ENCODE assay signal across 1 cellular context in the genomic region with DNA sequence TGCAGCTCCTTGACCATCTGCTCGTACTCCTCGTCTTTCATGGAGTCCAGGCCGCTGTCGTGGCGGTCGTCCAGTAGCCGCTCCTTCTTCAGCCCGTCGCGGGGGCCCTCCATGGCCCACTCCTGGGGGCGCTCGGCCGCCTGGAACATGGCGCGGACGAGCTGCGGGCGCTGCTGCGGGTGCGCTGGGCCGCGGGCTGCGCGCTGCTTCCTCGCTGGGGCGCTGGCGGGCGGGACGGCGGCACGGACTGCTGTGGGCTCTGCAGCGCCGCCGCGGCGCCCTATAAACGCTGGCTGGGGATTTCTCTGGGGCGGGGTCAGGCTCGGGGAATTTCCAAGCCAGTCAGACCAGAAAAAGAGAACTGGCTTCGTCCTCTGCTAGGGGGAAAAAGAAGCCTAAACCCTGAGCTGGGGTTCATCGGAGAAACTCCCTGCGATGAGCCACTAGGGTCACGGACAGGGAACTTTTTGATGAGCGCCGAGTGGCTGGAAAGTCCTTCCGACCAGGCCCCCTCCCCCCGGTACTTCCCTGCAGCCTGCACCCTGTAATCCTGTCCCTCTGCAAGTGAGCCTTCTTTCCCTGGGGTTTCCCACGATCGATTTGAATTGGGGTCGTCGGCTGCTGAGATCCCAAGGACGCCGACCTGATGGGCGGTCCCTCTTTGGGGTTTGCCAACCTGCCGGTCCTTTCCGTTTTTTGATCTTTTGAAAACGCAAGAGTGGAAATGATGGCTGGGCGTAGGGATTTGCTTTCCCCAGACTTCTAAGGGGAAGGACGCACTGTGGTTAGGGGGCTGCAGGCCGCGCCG.
TF ChIP-seq lines count a peak whose summit lies in the region.

A gene with protein sequence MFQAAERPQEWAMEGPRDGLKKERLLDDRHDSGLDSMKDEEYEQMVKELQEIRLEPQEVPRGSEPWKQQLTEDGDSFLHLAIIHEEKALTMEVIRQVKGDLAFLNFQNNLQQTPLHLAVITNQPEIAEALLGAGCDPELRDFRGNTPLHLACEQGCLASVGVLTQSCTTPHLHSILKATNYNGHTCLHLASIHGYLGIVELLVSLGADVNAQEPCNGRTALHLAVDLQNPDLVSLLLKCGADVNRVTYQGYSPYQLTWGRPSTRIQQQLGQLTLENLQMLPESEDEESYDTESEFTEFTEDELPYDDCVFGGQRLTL (minus strand): TSS at position 254 of the 808 bp plus-strand sequence. CDS start 105 bp downstream, at position 149.

TF ChIP-seq in HepG2, 621 proteins besides CTCF, POLR2A, EP300 and RAD21 (continued from another document and continues in another):
- TF ChIP-seq, protein P1, sequence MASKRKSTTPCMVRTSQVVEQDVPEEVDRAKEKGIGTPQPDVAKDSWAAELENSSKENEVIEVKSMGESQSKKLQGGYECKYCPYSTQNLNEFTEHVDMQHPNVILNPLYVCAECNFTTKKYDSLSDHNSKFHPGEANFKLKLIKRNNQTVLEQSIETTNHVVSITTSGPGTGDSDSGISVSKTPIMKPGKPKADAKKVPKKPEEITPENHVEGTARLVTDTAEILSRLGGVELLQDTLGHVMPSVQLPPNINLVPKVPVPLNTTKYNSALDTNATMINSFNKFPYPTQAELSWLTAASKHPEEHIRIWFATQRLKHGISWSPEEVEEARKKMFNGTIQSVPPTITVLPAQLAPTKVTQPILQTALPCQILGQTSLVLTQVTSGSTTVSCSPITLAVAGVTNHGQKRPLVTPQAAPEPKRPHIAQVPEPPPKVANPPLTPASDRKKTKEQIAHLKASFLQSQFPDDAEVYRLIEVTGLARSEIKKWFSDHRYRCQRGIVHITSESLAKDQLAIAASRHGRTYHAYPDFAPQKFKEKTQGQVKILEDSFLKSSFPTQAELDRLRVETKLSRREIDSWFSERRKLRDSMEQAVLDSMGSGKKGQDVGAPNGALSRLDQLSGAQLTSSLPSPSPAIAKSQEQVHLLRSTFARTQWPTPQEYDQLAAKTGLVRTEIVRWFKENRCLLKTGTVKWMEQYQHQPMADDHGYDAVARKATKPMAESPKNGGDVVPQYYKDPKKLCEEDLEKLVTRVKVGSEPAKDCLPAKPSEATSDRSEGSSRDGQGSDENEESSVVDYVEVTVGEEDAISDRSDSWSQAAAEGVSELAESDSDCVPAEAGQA (IDR thresholded peaks at IDR 0.05; ENCODE audit: low read depth), result peak; percentile 11; the same call in 1 of the 2 replicates
- TF ChIP-seq, protein P1 (CRISPR knock-in tag; IDR thresholded peaks at IDR 0.05; ENCODE audit: borderline replicate concordance), result peak; percentile 96; the same call in 1 of the 2 replicates
- TF ChIP-seq, protein P2, sequence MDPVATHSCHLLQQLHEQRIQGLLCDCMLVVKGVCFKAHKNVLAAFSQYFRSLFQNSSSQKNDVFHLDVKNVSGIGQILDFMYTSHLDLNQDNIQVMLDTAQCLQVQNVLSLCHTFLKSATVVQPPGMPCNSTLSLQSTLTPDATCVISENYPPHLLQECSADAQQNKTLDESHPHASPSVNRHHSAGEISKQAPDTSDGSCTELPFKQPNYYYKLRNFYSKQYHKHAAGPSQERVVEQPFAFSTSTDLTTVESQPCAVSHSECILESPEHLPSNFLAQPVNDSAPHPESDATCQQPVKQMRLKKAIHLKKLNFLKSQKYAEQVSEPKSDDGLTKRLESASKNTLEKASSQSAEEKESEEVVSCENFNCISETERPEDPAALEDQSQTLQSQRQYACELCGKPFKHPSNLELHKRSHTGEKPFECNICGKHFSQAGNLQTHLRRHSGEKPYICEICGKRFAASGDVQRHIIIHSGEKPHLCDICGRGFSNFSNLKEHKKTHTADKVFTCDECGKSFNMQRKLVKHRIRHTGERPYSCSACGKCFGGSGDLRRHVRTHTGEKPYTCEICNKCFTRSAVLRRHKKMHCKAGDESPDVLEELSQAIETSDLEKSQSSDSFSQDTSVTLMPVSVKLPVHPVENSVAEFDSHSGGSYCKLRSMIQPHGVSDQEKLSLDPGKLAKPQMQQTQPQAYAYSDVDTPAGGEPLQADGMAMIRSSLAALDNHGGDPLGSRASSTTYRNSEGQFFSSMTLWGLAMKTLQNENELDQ (CRISPR knock-in tag; IDR thresholded peaks at IDR 0.05; ENCODE audit: borderline replicate concordance), result peak; percentile 26; the same call in 1 of the 2 replicates
- TF ChIP-seq, protein P3, sequence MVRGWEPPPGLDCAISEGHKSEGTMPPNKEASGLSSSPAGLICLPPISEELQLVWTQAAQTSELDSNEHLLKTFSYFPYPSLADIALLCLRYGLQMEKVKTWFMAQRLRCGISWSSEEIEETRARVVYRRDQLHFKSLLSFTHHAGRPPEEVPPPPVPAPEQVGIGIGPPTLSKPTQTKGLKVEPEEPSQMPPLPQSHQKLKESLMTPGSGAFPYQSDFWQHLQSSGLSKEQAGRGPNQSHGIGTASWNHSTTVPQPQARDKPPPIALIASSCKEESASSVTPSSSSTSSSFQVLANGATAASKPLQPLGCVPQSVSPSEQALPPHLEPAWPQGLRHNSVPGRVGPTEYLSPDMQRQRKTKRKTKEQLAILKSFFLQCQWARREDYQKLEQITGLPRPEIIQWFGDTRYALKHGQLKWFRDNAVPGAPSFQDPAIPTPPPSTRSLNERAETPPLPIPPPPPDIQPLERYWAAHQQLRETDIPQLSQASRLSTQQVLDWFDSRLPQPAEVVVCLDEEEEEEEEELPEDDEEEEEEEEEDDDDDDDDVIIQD (CRISPR knock-in tag; IDR thresholded peaks at IDR 0.05; ENCODE audit: low read depth), result no peak
- TF ChIP-seq, protein P4, sequence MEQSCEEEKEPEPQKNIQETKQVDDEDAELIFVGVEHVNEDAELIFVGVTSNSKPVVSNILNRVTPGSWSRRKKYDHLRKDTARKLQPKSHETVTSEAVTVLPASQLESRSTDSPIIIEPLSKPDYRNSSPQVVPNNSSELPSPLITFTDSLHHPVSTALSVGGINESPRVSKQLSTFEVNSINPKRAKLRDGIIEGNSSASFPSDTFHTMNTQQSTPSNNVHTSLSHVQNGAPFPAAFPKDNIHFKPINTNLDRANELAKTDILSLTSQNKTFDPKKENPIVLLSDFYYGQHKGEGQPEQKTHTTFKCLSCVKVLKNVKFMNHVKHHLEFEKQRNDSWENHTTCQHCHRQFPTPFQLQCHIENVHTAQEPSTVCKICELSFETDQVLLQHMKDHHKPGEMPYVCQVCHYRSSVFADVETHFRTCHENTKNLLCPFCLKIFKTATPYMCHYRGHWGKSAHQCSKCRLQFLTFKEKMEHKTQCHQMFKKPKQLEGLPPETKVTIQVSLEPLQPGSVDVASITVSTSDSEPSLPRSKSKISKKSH (CRISPR knock-in tag; IDR thresholded peaks at IDR 0.05; ENCODE audit: borderline replicate concordance), result peak; percentile 97
- TF ChIP-seq, protein P5, sequence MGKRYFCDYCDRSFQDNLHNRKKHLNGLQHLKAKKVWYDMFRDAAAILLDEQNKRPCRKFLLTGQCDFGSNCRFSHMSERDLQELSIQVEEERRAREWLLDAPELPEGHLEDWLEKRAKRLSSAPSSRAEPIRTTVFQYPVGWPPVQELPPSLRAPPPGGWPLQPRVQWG (CRISPR knock-in tag; IDR thresholded peaks at IDR 0.05; ENCODE audit: borderline replicate concordance, low read depth), result no peak
- TF ChIP-seq, protein P6, sequence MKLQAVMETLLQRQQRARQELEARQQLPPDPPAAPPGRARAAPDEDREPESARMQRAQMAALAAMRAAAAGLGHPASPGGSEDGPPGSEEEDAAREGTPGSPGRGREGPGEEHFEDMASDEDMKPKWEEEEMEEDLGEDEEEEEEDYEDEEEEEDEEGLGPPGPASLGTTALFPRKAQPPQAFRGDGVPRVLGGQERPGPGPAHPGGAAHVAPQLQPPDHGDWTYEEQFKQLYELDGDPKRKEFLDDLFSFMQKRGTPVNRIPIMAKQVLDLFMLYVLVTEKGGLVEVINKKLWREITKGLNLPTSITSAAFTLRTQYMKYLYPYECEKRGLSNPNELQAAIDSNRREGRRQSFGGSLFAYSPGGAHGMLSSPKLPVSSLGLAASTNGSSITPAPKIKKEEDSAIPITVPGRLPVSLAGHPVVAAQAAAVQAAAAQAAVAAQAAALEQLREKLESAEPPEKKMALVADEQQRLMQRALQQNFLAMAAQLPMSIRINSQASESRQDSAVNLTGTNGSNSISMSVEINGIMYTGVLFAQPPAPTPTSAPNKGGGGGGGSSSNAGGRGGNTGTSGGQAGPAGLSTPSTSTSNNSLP (IDR thresholded peaks at IDR 0.05; ENCODE audit: low read depth, low read length), result peak; percentile 15
- no peak; the same call in 1 of the 2 replicates for TF ChIP-seq ZBTB7A (CRISPR knock-in tag; IDR thresholded peaks at IDR 0.05)
- TF ChIP-seq, protein P7, sequence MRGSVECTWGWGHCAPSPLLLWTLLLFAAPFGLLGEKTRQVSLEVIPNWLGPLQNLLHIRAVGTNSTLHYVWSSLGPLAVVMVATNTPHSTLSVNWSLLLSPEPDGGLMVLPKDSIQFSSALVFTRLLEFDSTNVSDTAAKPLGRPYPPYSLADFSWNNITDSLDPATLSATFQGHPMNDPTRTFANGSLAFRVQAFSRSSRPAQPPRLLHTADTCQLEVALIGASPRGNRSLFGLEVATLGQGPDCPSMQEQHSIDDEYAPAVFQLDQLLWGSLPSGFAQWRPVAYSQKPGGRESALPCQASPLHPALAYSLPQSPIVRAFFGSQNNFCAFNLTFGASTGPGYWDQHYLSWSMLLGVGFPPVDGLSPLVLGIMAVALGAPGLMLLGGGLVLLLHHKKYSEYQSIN (CRISPR knock-in tag; IDR thresholded peaks at IDR 0.05; ENCODE audit: borderline replicate concordance), result no peak
- peak; percentile 73 for TF ChIP-seq THYN1 (CRISPR knock-in tag; IDR thresholded peaks at IDR 0.05; ENCODE audit: borderline replicate concordance, low read depth)
- TF ChIP-seq NPAS2 (CRISPR knock-in tag; IDR thresholded peaks at IDR 0.05; ENCODE audit: borderline replicate concordance), result no peak; the same call in 1 of the 2 replicates
- TF ChIP-seq, protein P8, sequence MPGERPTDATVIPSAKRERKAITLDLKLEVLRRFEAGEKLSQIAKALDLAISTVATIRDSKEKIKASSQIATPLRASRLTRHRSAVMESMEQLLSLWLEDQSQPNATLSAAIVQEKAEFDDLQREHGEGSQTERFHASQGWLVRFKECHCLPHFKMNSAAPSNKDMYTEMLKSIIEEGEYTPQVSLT (CRISPR knock-in tag; IDR thresholded peaks at IDR 0.05; ENCODE audit: borderline replicate concordance, low read depth), result 0 out of 2 replicates have a peak, but pooled peaks have one; percentile 63
- TF ChIP-seq FOXK2 (IDR thresholded peaks at IDR 0.05), result no peak
- TF ChIP-seq ZNF660 (CRISPR knock-in tag; IDR thresholded peaks at IDR 0.05; ENCODE audit: borderline replicate concordance, low read depth), result no peak
- peak; percentile 92 for TF ChIP-seq ZMAT3 (CRISPR knock-in tag; conservative IDR thresholded peaks at IDR 0.05)
- TF ChIP-seq CENPX (CRISPR knock-in tag; IDR thresholded peaks at IDR 0.05), result no peak
- TF ChIP-seq ZNF607 (CRISPR knock-in tag; IDR thresholded peaks at IDR 0.05; ENCODE audit: borderline replicate concordance), result peak; percentile 89
- peak; percentile 55 for TF ChIP-seq CHD2 (IDR thresholded peaks at IDR 0.05; ENCODE audit: low read depth, low read length)
- TF ChIP-seq AKAP8 (CRISPR knock-in tag; IDR thresholded peaks at IDR 0.05), result peak; percentile 76; the same call in 1 of the 2 replicates
- 0 out of 2 replicates have a peak, but pooled peaks have one; percentile 23 for TF ChIP-seq ZNF326 (CRISPR knock-in tag; IDR thresholded peaks at IDR 0.05; ENCODE audit: borderline replicate concordance)
- peak; percentile 30 for TF ChIP-seq GABPB1 (CRISPR knock-in tag; IDR thresholded peaks at IDR 0.05)
- TF ChIP-seq CC2D1A (CRISPR knock-in tag; IDR thresholded peaks at IDR 0.05), result no peak
- TF ChIP-seq, protein P9, sequence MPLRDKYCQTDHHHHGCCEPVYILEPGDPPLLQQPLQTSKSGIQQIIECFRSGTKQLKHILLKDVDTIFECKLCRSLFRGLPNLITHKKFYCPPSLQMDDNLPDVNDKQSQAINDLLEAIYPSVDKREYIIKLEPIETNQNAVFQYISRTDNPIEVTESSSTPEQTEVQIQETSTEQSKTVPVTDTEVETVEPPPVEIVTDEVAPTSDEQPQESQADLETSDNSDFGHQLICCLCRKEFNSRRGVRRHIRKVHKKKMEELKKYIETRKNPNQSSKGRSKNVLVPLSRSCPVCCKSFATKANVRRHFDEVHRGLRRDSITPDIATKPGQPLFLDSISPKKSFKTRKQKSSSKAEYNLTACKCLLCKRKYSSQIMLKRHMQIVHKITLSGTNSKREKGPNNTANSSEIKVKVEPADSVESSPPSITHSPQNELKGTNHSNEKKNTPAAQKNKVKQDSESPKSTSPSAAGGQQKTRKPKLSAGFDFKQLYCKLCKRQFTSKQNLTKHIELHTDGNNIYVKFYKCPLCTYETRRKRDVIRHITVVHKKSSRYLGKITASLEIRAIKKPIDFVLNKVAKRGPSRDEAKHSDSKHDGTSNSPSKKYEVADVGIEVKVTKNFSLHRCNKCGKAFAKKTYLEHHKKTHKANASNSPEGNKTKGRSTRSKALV (CRISPR knock-in tag; IDR thresholded peaks at IDR 0.05), result peak; percentile 90
- no peak for TF ChIP-seq ZNF558 (CRISPR knock-in tag; IDR thresholded peaks at IDR 0.05; ENCODE audit: borderline replicate concordance)
- TF ChIP-seq, protein P10, sequence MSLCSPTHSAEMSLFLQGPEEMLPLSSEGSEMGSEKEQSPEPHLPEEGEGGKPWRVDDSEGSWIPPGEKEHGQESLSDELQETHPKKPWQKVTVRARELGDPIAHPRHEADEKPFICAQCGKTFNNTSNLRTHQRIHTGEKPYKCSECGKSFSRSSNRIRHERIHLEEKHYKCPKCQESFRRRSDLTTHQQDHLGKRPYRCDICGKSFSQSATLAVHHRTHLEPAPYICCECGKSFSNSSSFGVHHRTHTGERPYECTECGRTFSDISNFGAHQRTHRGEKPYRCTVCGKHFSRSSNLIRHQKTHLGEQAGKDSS (CRISPR knock-in tag; IDR thresholded peaks at IDR 0.05; ENCODE audit: borderline replicate concordance, low read depth), result peak; percentile 88; the same call in 1 of the 2 replicates
- peak; percentile 97; the same call in 1 of the 2 replicates for TF ChIP-seq ZNF766 (CRISPR knock-in tag; IDR thresholded peaks at IDR 0.05; ENCODE audit: borderline replicate concordance)
- peak; percentile 39; the same call in 1 of the 2 replicates for TF ChIP-seq NFYB (CRISPR knock-in tag; IDR thresholded peaks at IDR 0.05)
